1 cellular context compared by ENCODE assay signal in the genomic region with DNA sequence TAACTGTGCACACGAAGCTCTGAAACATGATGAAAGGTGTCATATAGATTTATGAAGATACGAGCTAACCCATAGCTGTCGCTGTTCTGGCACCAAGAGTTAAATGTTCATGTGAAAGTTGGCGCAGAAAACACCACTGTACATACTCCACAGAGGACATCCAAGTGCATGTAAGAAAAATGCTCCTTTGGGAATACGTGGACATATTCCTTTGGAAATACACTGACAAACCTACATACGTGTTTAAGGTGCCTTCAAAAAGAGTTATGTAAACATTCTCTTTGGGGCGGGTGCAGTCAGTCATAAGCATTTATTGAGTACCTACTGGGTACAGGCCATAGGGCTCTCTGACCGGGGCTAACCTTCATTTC.
A peak's percentile ranks its signal among the peaks of the same experiment; 100 is the strongest.
TF ChIP-seq lines count a peak whose summit lies in the region.

No MANE protein-coding gene starts in this region.

TF ChIP-seq in HepG2, 621 proteins besides CTCF, POLR2A, EP300 and RAD21 (continued from another document and continues in another):
- TF ChIP-seq, protein P1, sequence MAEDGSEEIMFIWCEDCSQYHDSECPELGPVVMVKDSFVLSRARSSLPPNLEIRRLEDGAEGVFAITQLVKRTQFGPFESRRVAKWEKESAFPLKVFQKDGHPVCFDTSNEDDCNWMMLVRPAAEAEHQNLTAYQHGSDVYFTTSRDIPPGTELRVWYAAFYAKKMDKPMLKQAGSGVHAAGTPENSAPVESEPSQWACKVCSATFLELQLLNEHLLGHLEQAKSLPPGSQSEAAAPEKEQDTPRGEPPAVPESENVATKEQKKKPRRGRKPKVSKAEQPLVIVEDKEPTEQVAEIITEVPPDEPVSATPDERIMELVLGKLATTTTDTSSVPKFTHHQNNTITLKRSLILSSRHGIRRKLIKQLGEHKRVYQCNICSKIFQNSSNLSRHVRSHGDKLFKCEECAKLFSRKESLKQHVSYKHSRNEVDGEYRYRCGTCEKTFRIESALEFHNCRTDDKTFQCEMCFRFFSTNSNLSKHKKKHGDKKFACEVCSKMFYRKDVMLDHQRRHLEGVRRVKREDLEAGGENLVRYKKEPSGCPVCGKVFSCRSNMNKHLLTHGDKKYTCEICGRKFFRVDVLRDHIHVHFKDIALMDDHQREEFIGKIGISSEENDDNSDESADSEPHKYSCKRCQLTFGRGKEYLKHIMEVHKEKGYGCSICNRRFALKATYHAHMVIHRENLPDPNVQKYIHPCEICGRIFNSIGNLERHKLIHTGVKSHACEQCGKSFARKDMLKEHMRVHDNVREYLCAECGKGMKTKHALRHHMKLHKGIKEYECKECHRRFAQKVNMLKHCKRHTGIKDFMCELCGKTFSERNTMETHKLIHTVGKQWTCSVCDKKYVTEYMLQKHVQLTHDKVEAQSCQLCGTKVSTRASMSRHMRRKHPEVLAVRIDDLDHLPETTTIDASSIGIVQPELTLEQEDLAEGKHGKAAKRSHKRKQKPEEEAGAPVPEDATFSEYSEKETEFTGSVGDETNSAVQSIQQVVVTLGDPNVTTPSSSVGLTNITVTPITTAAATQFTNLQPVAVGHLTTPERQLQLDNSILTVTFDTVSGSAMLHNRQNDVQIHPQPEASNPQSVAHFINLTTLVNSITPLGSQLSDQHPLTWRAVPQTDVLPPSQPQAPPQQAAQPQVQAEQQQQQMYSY (CRISPR knock-in tag; IDR thresholded peaks at IDR 0.05): no peak
- TF ChIP-seq NR2F2 (IDR thresholded peaks at IDR 0.05; ENCODE audit: borderline replicate concordance, low read depth): 0 out of 2 replicates have a peak, but pooled peaks have one; percentile 41
- TF ChIP-seq, protein P2, sequence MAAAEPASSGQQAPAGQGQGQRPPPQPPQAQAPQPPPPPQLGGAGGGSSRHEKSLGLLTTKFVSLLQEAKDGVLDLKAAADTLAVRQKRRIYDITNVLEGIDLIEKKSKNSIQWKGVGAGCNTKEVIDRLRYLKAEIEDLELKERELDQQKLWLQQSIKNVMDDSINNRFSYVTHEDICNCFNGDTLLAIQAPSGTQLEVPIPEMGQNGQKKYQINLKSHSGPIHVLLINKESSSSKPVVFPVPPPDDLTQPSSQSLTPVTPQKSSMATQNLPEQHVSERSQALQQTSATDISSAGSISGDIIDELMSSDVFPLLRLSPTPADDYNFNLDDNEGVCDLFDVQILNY (CRISPR knock-in tag; conservative IDR thresholded peaks at IDR 0.05): no peak
- TF ChIP-seq, protein P3, sequence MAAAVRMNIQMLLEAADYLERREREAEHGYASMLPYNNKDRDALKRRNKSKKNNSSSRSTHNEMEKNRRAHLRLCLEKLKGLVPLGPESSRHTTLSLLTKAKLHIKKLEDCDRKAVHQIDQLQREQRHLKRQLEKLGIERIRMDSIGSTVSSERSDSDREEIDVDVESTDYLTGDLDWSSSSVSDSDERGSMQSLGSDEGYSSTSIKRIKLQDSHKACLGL (CRISPR knock-in tag; IDR thresholded peaks at IDR 0.05): no peak
- no peak for TF ChIP-seq RXRA (CRISPR knock-in tag; IDR thresholded peaks at IDR 0.05)
- TF ChIP-seq HCFC1 (IDR thresholded peaks at IDR 0.05; ENCODE audit: low read depth, low read length): no peak
- TF ChIP-seq RAD51 (IDR thresholded peaks at IDR 0.05; ENCODE audit: borderline replicate concordance): no peak
- no peak for TF ChIP-seq ZSCAN30 (CRISPR knock-in tag; IDR thresholded peaks at IDR 0.05)
- peak; percentile 75; the same call in 1 of the 2 replicates for TF ChIP-seq ZMYM3 (CRISPR knock-in tag; IDR thresholded peaks at IDR 0.05)
- TF ChIP-seq NFKBIZ (CRISPR knock-in tag; IDR thresholded peaks at IDR 0.05): 0 out of 2 replicates have a peak, but pooled peaks have one; percentile 27
- TF ChIP-seq ZMYM2 (CRISPR knock-in tag; IDR thresholded peaks at IDR 0.05): 0 out of 2 replicates have a peak, but pooled peaks have one; percentile 16
- TF ChIP-seq BORCS8-MEF2B (CRISPR knock-in tag; IDR thresholded peaks at IDR 0.05): no peak
- no peak for TF ChIP-seq ZNF12 (CRISPR knock-in tag; IDR thresholded peaks at IDR 0.05)
- TF ChIP-seq, protein P4, sequence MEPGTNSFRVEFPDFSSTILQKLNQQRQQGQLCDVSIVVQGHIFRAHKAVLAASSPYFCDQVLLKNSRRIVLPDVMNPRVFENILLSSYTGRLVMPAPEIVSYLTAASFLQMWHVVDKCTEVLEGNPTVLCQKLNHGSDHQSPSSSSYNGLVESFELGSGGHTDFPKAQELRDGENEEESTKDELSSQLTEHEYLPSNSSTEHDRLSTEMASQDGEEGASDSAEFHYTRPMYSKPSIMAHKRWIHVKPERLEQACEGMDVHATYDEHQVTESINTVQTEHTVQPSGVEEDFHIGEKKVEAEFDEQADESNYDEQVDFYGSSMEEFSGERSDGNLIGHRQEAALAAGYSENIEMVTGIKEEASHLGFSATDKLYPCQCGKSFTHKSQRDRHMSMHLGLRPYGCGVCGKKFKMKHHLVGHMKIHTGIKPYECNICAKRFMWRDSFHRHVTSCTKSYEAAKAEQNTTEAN (CRISPR knock-in tag; conservative IDR thresholded peaks at IDR 0.05): no peak
- no peak; the same call in 1 of the 2 replicates for TF ChIP-seq HMG20A (CRISPR knock-in tag; IDR thresholded peaks at IDR 0.05; ENCODE audit: borderline replicate concordance)
- no peak for TF ChIP-seq EED (CRISPR knock-in tag; IDR thresholded peaks at IDR 0.05)
- no peak for TF ChIP-seq CHD2 (IDR thresholded peaks at IDR 0.05; ENCODE audit: low read depth, low read length)
- TF ChIP-seq SRSF1 (optimal IDR thresholded peaks at IDR 0.05; ENCODE audit: low read depth, low read length): no peak
- TF ChIP-seq ZNF232 (CRISPR knock-in tag; IDR thresholded peaks at IDR 0.05; ENCODE audit: borderline replicate concordance): no peak; the same call in 1 of the 2 replicates
- TF ChIP-seq, protein P5, sequence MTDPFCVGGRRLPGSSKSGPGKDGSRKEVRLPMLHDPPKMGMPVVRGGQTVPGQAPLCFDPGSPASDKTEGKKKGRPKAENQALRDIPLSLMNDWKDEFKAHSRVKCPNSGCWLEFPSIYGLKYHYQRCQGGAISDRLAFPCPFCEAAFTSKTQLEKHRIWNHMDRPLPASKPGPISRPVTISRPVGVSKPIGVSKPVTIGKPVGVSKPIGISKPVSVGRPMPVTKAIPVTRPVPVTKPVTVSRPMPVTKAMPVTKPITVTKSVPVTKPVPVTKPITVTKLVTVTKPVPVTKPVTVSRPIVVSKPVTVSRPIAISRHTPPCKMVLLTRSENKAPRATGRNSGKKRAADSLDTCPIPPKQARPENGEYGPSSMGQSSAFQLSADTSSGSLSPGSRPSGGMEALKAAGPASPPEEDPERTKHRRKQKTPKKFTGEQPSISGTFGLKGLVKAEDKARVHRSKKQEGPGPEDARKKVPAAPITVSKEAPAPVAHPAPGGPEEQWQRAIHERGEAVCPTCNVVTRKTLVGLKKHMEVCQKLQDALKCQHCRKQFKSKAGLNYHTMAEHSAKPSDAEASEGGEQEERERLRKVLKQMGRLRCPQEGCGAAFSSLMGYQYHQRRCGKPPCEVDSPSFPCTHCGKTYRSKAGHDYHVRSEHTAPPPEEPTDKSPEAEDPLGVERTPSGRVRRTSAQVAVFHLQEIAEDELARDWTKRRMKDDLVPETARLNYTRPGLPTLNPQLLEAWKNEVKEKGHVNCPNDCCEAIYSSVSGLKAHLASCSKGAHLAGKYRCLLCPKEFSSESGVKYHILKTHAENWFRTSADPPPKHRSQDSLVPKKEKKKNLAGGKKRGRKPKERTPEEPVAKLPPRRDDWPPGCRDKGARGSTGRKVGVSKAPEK (CRISPR knock-in tag; IDR thresholded peaks at IDR 0.05; ENCODE audit: borderline replicate concordance): no peak
- no peak for TF ChIP-seq HDAC2 (CRISPR knock-in tag; IDR thresholded peaks at IDR 0.05)
- TF ChIP-seq, protein P6, sequence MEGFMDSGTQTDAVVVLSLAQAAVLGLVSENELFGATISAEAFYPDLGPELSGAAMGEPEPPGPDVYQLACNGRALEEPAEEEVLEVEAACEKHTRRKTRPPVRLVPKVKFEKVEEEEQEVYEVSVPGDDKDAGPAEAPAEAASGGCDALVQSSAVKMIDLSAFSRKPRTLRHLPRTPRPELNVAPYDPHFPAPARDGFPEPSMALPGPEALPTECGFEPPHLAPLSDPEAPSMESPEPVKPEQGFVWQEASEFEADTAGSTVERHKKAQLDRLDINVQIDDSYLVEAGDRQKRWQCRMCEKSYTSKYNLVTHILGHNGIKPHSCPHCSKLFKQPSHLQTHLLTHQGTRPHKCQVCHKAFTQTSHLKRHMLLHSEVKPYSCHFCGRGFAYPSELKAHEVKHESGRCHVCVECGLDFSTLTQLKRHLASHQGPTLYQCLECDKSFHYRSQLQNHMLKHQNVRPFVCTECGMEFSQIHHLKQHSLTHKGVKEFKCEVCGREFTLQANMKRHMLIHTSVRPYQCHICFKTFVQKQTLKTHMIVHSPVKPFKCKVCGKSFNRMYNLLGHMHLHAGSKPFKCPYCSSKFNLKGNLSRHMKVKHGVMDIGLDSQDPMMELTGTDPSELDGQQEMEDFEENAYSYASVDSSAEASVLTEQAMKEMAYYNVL (CRISPR knock-in tag; IDR thresholded peaks at IDR 0.05; ENCODE audit: borderline replicate concordance): no peak
- TF ChIP-seq, protein P7, sequence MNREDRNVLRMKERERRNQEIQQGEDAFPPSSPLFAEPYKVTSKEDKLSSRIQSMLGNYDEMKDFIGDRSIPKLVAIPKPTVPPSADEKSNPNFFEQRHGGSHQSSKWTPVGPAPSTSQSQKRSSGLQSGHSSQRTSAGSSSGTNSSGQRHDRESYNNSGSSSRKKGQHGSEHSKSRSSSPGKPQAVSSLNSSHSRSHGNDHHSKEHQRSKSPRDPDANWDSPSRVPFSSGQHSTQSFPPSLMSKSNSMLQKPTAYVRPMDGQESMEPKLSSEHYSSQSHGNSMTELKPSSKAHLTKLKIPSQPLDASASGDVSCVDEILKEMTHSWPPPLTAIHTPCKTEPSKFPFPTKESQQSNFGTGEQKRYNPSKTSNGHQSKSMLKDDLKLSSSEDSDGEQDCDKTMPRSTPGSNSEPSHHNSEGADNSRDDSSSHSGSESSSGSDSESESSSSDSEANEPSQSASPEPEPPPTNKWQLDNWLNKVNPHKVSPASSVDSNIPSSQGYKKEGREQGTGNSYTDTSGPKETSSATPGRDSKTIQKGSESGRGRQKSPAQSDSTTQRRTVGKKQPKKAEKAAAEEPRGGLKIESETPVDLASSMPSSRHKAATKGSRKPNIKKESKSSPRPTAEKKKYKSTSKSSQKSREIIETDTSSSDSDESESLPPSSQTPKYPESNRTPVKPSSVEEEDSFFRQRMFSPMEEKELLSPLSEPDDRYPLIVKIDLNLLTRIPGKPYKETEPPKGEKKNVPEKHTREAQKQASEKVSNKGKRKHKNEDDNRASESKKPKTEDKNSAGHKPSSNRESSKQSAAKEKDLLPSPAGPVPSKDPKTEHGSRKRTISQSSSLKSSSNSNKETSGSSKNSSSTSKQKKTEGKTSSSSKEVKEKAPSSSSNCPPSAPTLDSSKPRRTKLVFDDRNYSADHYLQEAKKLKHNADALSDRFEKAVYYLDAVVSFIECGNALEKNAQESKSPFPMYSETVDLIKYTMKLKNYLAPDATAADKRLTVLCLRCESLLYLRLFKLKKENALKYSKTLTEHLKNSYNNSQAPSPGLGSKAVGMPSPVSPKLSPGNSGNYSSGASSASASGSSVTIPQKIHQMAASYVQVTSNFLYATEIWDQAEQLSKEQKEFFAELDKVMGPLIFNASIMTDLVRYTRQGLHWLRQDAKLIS (CRISPR knock-in tag; IDR thresholded peaks at IDR 0.05): no peak
- TF ChIP-seq, protein P8, sequence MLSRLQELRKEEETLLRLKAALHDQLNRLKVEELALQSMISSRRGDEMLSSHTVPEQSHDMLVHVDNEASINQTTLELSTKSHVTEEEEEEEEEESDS (CRISPR knock-in tag; IDR thresholded peaks at IDR 0.05; ENCODE audit: borderline replicate concordance): no peak
- TF ChIP-seq REXO4 (CRISPR knock-in tag; IDR thresholded peaks at IDR 0.05; ENCODE audit: borderline replicate concordance): no peak
- TF ChIP-seq, protein P9, sequence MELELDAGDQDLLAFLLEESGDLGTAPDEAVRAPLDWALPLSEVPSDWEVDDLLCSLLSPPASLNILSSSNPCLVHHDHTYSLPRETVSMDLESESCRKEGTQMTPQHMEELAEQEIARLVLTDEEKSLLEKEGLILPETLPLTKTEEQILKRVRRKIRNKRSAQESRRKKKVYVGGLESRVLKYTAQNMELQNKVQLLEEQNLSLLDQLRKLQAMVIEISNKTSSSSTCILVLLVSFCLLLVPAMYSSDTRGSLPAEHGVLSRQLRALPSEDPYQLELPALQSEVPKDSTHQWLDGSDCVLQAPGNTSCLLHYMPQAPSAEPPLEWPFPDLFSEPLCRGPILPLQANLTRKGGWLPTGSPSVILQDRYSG (CRISPR knock-in tag; IDR thresholded peaks at IDR 0.05): no peak
- TF ChIP-seq, protein P10, sequence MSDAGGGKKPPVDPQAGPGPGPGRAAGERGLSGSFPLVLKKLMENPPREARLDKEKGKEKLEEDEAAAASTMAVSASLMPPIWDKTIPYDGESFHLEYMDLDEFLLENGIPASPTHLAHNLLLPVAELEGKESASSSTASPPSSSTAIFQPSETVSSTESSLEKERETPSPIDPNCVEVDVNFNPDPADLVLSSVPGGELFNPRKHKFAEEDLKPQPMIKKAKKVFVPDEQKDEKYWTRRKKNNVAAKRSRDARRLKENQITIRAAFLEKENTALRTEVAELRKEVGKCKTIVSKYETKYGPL (CRISPR knock-in tag; IDR thresholded peaks at IDR 0.05): no peak
- TF ChIP-seq SALL1 (CRISPR knock-in tag; IDR thresholded peaks at IDR 0.05): no peak
- TF ChIP-seq, protein P11, sequence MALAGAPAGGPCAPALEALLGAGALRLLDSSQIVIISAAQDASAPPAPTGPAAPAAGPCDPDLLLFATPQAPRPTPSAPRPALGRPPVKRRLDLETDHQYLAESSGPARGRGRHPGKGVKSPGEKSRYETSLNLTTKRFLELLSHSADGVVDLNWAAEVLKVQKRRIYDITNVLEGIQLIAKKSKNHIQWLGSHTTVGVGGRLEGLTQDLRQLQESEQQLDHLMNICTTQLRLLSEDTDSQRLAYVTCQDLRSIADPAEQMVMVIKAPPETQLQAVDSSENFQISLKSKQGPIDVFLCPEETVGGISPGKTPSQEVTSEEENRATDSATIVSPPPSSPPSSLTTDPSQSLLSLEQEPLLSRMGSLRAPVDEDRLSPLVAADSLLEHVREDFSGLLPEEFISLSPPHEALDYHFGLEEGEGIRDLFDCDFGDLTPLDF (CRISPR knock-in tag; IDR thresholded peaks at IDR 0.05): peak; percentile 14; the same call in 1 of the 2 replicates
- TF ChIP-seq, protein P12, sequence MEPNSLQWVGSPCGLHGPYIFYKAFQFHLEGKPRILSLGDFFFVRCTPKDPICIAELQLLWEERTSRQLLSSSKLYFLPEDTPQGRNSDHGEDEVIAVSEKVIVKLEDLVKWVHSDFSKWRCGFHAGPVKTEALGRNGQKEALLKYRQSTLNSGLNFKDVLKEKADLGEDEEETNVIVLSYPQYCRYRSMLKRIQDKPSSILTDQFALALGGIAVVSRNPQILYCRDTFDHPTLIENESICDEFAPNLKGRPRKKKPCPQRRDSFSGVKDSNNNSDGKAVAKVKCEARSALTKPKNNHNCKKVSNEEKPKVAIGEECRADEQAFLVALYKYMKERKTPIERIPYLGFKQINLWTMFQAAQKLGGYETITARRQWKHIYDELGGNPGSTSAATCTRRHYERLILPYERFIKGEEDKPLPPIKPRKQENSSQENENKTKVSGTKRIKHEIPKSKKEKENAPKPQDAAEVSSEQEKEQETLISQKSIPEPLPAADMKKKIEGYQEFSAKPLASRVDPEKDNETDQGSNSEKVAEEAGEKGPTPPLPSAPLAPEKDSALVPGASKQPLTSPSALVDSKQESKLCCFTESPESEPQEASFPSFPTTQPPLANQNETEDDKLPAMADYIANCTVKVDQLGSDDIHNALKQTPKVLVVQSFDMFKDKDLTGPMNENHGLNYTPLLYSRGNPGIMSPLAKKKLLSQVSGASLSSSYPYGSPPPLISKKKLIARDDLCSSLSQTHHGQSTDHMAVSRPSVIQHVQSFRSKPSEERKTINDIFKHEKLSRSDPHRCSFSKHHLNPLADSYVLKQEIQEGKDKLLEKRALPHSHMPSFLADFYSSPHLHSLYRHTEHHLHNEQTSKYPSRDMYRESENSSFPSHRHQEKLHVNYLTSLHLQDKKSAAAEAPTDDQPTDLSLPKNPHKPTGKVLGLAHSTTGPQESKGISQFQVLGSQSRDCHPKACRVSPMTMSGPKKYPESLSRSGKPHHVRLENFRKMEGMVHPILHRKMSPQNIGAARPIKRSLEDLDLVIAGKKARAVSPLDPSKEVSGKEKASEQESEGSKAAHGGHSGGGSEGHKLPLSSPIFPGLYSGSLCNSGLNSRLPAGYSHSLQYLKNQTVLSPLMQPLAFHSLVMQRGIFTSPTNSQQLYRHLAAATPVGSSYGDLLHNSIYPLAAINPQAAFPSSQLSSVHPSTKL (CRISPR knock-in tag; IDR thresholded peaks at IDR 0.05): peak; percentile 41
